In genomic region chr6:83192871-83193746, GRCh38 we compare ENCODE assay signal across 1 cellular context.
TF ChIP-seq lines count a peak whose summit lies in the region.

Gene PGM3 (minus strand): TSS chr6:83193265. CDS start chr6:83191012, 2,253 bp downstream.
Gene RWDD2A (plus strand): TSS chr6:83193357. CDS start chr6:83194452, 1,095 bp downstream.

TF ChIP-seq in HepG2, 621 proteins besides CTCF, POLR2A, EP300 and RAD21 (continued from another document and continues in another):
- TF ChIP-seq CBFB (CRISPR knock-in tag; IDR thresholded peaks at IDR 0.05) = peak; percentile 74
- peak; percentile 50; the same call in 1 of the 2 replicates for TF ChIP-seq ZKSCAN5 (CRISPR knock-in tag; IDR thresholded peaks at IDR 0.05)
- peak; percentile 69 for TF ChIP-seq RFXAP (CRISPR knock-in tag; IDR thresholded peaks at IDR 0.05; ENCODE audit: borderline replicate concordance)
- TF ChIP-seq ZNF558 (CRISPR knock-in tag; IDR thresholded peaks at IDR 0.05; ENCODE audit: borderline replicate concordance) = peak; percentile 73; the same call in 1 of the 2 replicates
- peak; percentile 27; the same call in 1 of the 2 replicates for TF ChIP-seq SNAPC4 (CRISPR knock-in tag; IDR thresholded peaks at IDR 0.05)
- TF ChIP-seq RAD51 (IDR thresholded peaks at IDR 0.05; ENCODE audit: borderline replicate concordance) = no peak
- TF ChIP-seq ZNF276 (CRISPR knock-in tag; IDR thresholded peaks at IDR 0.05; ENCODE audit: low read depth) = no peak
- no peak for TF ChIP-seq LCORL (IDR thresholded peaks at IDR 0.05)
- peak; percentile 12; the same call in 1 of the 2 replicates for TF ChIP-seq LCORL (CRISPR knock-in tag; IDR thresholded peaks at IDR 0.05)
- peak; percentile 90 for TF ChIP-seq ZBED4 (CRISPR knock-in tag; IDR thresholded peaks at IDR 0.05; ENCODE audit: borderline replicate concordance)
- no peak; the same call in 1 of the 2 replicates for TF ChIP-seq ZFP41 (CRISPR knock-in tag; IDR thresholded peaks at IDR 0.05; ENCODE audit: borderline replicate concordance)
- TF ChIP-seq CEBPZ (IDR thresholded peaks at IDR 0.05; ENCODE audit: low read length) = no peak
- TF ChIP-seq TFE3 (CRISPR knock-in tag; IDR thresholded peaks at IDR 0.05) = peak; percentile 42; the same call in 1 of the 2 replicates
- TF ChIP-seq ZNF124 (CRISPR knock-in tag; IDR thresholded peaks at IDR 0.05) = no peak
- TF ChIP-seq MATR3 (CRISPR knock-in tag; IDR thresholded peaks at IDR 0.05) = no peak
- TF ChIP-seq ZNF749 (CRISPR knock-in tag; IDR thresholded peaks at IDR 0.05; ENCODE audit: borderline replicate concordance) = 0 out of 2 replicates have a peak, but pooled peaks have one; percentile 34
- TF ChIP-seq PREB (CRISPR knock-in tag; IDR thresholded peaks at IDR 0.05) = no peak
- TF ChIP-seq MLX (CRISPR knock-in tag; IDR thresholded peaks at IDR 0.05) = no peak; the same call in 1 of the 2 replicates
- no peak; the same call in 1 of the 2 replicates for TF ChIP-seq MIER3 (CRISPR knock-in tag; IDR thresholded peaks at IDR 0.05; ENCODE audit: borderline replicate concordance)
- TF ChIP-seq ZNF18 (CRISPR knock-in tag; IDR thresholded peaks at IDR 0.05; ENCODE audit: insufficient replicate concordance) = peak; percentile 46
- no peak for TF ChIP-seq TCF12 (IDR thresholded peaks at IDR 0.05)
- TF ChIP-seq TCF12 (CRISPR knock-in tag; IDR thresholded peaks at IDR 0.05) = no peak
- TF ChIP-seq FOXA3 (CRISPR knock-in tag; IDR thresholded peaks at IDR 0.05) = peak; percentile 48
- no peak for TF ChIP-seq ZNF563 (CRISPR knock-in tag; IDR thresholded peaks at IDR 0.05)
- peak; percentile 87 for TF ChIP-seq ARNT2 (CRISPR knock-in tag; IDR thresholded peaks at IDR 0.05; ENCODE audit: low read depth)
- TF ChIP-seq NCOA5 (CRISPR knock-in tag; IDR thresholded peaks at IDR 0.05) = no peak
- peak; percentile 16; the same call in 1 of the 2 replicates for TF ChIP-seq PHF21A (CRISPR knock-in tag; IDR thresholded peaks at IDR 0.05)
- TF ChIP-seq FOXP1 (IDR thresholded peaks at IDR 0.05) = no peak
- no peak for TF ChIP-seq FOXP1 (CRISPR knock-in tag; IDR thresholded peaks at IDR 0.05)
- no peak for TF ChIP-seq THAP7 (CRISPR knock-in tag; IDR thresholded peaks at IDR 0.05)
- peak; percentile 80 for TF ChIP-seq GATAD1 (CRISPR knock-in tag; IDR thresholded peaks at IDR 0.05)
- peak; percentile 98 for TF ChIP-seq PHF8 (CRISPR knock-in tag; IDR thresholded peaks at IDR 0.05)
- no peak for TF ChIP-seq ZNF296 (CRISPR knock-in tag; conservative IDR thresholded peaks at IDR 0.05)
- peak; percentile 80 for TF ChIP-seq ZNF547 (CRISPR knock-in tag; IDR thresholded peaks at IDR 0.05)
- peak; percentile 90; the same call in 1 of the 2 replicates for TF ChIP-seq ZNF275 (CRISPR knock-in tag; IDR thresholded peaks at IDR 0.05; ENCODE audit: borderline replicate concordance)
- peak; percentile 51 for TF ChIP-seq ETV6 (CRISPR knock-in tag; conservative IDR thresholded peaks at IDR 0.05)
